17 cellular contexts compared by ENCODE assay signal in the genomic region with DNA sequence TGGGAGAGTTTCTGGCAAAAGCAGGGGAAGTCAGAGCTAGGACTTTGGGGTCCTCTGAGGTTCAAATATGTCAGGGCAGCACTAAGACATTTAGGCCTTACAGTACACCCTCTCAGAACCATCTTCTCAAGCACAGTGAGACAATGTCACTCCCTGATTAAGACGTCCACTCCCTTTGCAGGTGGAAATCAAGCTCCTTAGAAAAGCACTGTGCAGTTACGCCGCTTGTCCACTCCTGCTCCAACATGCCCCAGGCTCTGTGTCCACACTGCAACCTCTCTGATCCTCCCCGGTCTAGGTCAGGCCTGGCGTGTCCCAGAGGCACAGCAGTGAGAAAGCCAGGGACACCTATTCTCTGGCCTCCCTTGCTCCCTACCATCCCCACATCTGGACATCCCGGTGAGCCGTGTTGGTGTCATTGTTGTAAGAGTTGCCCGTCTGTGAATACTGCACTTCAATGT.
DNase-seq lines count a peak whose midpoint lies in the region; ATAC-seq lines count a peak whose summit lies in the region.
"Had no signal": no experiment of that assay in that cellular context is flagged by ENCODE, and none has a peak within 500 bp of the region (broad histone marks: within the 10 kb centered on the region; RNA-seq: fewer than 3 reads in every experiment).

No MANE protein-coding gene starts in this region.

- peaks cover 26% of the 10 kb centered on the region for H3K9me3 Mint-ChIP-seq in activated CD4-positive, alpha-beta T cell treated with anti-CD3 and anti-CD28 coated beads, Interleukin-2, amount 10 ng/mL, durations not matched to agents 24 days and 14 days
- H3K9me3 Mint-ChIP-seq in natural killer cell treated with Interleukin-12 subunit alpha and Interleukin-12 subunit beta and Interleukin-15 and Interleukin-18, amount 100 ng/mL, for 72 hours: peaks cover 11% of the 10 kb centered on the region

- peak; percentile 47 for DNase-seq in activated CD4-positive, alpha-beta T cell treated with anti-CD3 and anti-CD28 coated beads, Interleukin-2, amount 10 ng/mL, durations not matched to agents 24 days and 14 days
- no peak for DNase-seq in activated CD4-positive, alpha-beta T cell treated with anti-CD3 and anti-CD28 coated beads, Interleukin-2, amount 50 U/mL, for 48 hours
- DNase-seq in natural killer cell treated with Interleukin-12 subunit alpha and Interleukin-12 subunit beta and Interleukin-15 and Interleukin-18, amount 100 ng/mL, for 72 hours (ENCODE audit: low spot score): no peak
- no peak for DNase-seq in stimulated activated naive CD4-positive, alpha-beta T cell (lab: John Stamatoyannopoulos, UW)
- no peak for DNase-seq in H4 (ENCODE audit: low spot score)
- DNase-seq: 8988T; activated T-cell treated with anti-CD3 and anti-CD28 coated beads, Interleukin-2, amount 50 U/mL, for 1 hour; brain microvascular endothelial cell; glutamatergic neuron; NCI-H1105; NCI-H524 treated with DMSO at 0.1 percent for 48 hours; SJCRH30; spleen; upper lobe of left lung had no signal

- H3K27me3 Mint-ChIP-seq in activated CD4-positive, alpha-beta T cell treated with anti-CD3 and anti-CD28 coated beads, Interleukin-2, amount 10 ng/mL, durations not matched to agents 24 days and 14 days: no peaks in the 10 kb centered on the region
- no peaks in the 10 kb centered on the region for H3K27me3 Mint-ChIP-seq in natural killer cell treated with Interleukin-12 subunit alpha and Interleukin-12 subunit beta and Interleukin-15 and Interleukin-18, amount 100 ng/mL, for 72 hours

- H3K4me1 Mint-ChIP-seq in activated CD4-positive, alpha-beta T cell treated with anti-CD3 and anti-CD28 coated beads, Interleukin-2, amount 10 ng/mL, durations not matched to agents 24 days and 14 days: peaks cover 26% of the 10 kb centered on the region
- H3K4me1 Mint-ChIP-seq in natural killer cell treated with Interleukin-12 subunit alpha and Interleukin-12 subunit beta and Interleukin-15 and Interleukin-18, amount 100 ng/mL, for 72 hours (ENCODE audit: low read depth in 2 of 2): peaks cover 52 to 75% of the 10 kb centered on the region in 2 donors

- peak; percentile 12 for ATAC-seq in GM21737 (IDR thresholded peaks at IDR 0.05; ENCODE audit: unreplicated experiment)
- ATAC-seq in HG03460 (IDR thresholded peaks at IDR 0.05; ENCODE audit: unreplicated experiment): peak; percentile 13
- no peak for ATAC-seq in natural killer cell treated with Interleukin-12 subunit alpha and Interleukin-12 subunit beta and Interleukin-15 and Interleukin-18, amount 100 ng/mL, for 72 hours
- ATAC-seq in HG02970 (IDR thresholded peaks at IDR 0.05; ENCODE audit: low FRiP score, unreplicated experiment): no peak

- H3K36me3 Mint-ChIP-seq in activated CD4-positive, alpha-beta T cell treated with anti-CD3 and anti-CD28 coated beads, Interleukin-2, amount 10 ng/mL, durations not matched to agents 24 days and 14 days (ENCODE audit: low read depth): peaks cover 10% of the 10 kb centered on the region
- H3K36me3 Mint-ChIP-seq in natural killer cell treated with Interleukin-12 subunit alpha and Interleukin-12 subunit beta and Interleukin-15 and Interleukin-18, amount 100 ng/mL, for 72 hours: peaks cover 32% of the 10 kb centered on the region

- no peak overlapping the region for H3K4me3 Mint-ChIP-seq in activated CD4-positive, alpha-beta T cell treated with anti-CD3 and anti-CD28 coated beads, Interleukin-2, amount 10 ng/mL, durations not matched to agents 24 days and 14 days
- peak overlapping the region; percentile 35 for H3K4me3 Mint-ChIP-seq in natural killer cell treated with Interleukin-12 subunit alpha and Interleukin-12 subunit beta and Interleukin-15 and Interleukin-18, amount 100 ng/mL, for 72 hours

- intact Hi-C loops in activated CD4-positive, alpha-beta T cell treated with anti-CD3 and anti-CD28 coated beads, Interleukin-2, amount 10 ng/mL, durations not matched to agents 24 days and 14 days (cut with micrococcal nuclease): loop anchor here (10.0 kb wide), 1 partner anchor 378 kb away; no protein-coding TSS in a partner anchor

- peak overlapping the region; percentile 17 for H3K27ac Mint-ChIP-seq in activated CD4-positive, alpha-beta T cell treated with anti-CD3 and anti-CD28 coated beads, Interleukin-2, amount 10 ng/mL, durations not matched to agents 24 days and 14 days
- H3K27ac Mint-ChIP-seq in natural killer cell treated with Interleukin-12 subunit alpha and Interleukin-12 subunit beta and Interleukin-15 and Interleukin-18, amount 100 ng/mL, for 72 hours: peak overlapping the region; percentile 86

Comparison
In these comparisons a context has a peak if more than half of its experiments do, and no peak if none do; other contexts are left out.
1. ATAC-seq: peak in GM21737 (single experiment) and HG03460 (single experiment); none in natural killer cell treated with Interleukin-12 subunit alpha and Interleukin-12 subunit beta and Interleukin-15 and Interleukin-18, amount 100 ng/mL, for 72 hours (0 of 2) and HG02970 (single experiment).